Comparison of ENCODE assay signal across 9 cellular contexts in genomic region chr3:28634019-28634418, GRCh38.
"Had no signal": no experiment of that assay in that cellular context is flagged by ENCODE, and none has a peak within 500 bp of the region (broad histone marks: within the 10 kb centered on the region; RNA-seq: fewer than 3 reads in every experiment).

No MANE protein-coding gene starts in this region.

- H3K36me3 ChIP-seq: HAP-1 had no signal

- H3K9ac ChIP-seq: GM23248 had no signal

- H2AFZ ChIP-seq: GM23248, GM23338 had no signal

- H3K4me1 ChIP-seq: HAP-1 had no signal

- ATAC-seq: GM23338, HCT116 had no signal

- H3K9me3 ChIP-seq: HAP-1 had no signal

- H3K4me3 ChIP-seq: GM23248, GM23338, HAP-1 had no signal

- H3K27ac ChIP-seq: GM23248 had no signal

- H3K4me2 ChIP-seq: GM23338 had no signal

- DNase-seq: GM23248, GOT3, H7, H9, HCEC 1CT, HFFc6 had no signal
